8 cellular contexts compared by ENCODE assay signal in the genomic region with DNA sequence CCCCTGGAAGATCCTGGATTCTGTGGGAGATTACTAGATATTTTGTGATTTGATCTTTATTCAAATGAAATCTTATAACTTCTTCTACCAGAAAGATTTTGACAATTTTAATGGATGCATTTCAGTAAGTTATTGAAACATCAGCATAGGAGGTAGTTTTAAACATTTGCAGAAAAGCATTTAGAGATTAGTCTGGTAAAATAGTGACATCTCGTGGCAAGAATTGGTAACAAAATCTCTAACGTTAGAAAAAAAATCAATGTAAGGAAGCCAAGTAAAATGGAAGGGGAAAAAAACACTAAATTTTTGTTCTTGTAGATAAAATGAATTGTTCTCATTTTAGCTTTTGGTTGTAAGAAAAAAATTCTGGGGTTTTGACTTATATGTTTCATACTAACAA.
DNase-seq lines count a peak whose midpoint lies in the region; ATAC-seq and TF ChIP-seq lines count a peak whose summit lies in the region.

No MANE protein-coding gene starts in this region.

- no peaks in the 10 kb centered on the region for H3K36me3 ChIP-seq in DOHH2 (ENCODE audit: control insufficient read depth, low read length)

- POLR2A ChIA-PET in activated CD4-positive, alpha-beta T cell treated with anti-CD3 and anti-CD28 coated beads for 36 hours (lab: Charles Lee), result no interaction called here

- no peaks in the 10 kb centered on the region for H4K20me1 ChIP-seq in DOHH2 (ENCODE audit: control insufficient read depth, insufficient read depth, low read depth, low read length)

- H3K4me3 ChIP-seq in DOHH2 (ENCODE audit: low read length), result no peak overlapping the region

- H3K27me3 Mint-ChIP-seq in activated CD4-positive, alpha-beta T cell treated with anti-CD3 and anti-CD28 coated beads for 36 hours, result peaks cover 4% of the 10 kb centered on the region
- H3K27me3 Mint-ChIP-seq in T-helper 2 cell treated with Interferon-gamma antibody and Interleukin-4, amounts not matched to agents 5 μg/mL and 100 μg/mL, for 36 hours (ENCODE audit: low read depth), result no peaks in the 10 kb centered on the region

- TF ChIP-seq CTCF in DOHH2 (IDR thresholded peaks at IDR 0.05; ENCODE audit: low read depth, low read length, poor library complexity, severe bottlenecking), result peak; percentile 42

- intact Hi-C loops in activated CD4-positive, alpha-beta T cell treated with anti-CD3 and anti-CD28 coated beads for 36 hours (cut with DNase I, micrococcal nuclease), result loop anchor here (1.0 to 5.0 kb wide), 3 partner anchors 230 to 362 kb away; no protein-coding TSS in a partner anchor

- DNase-seq in LoVo (ENCODE audit: low spot score), result peak; percentile 24
- peak; percentile 5 for DNase-seq in amniotic stem cell (lab: John Stamatoyannopoulos, UW)
- DNase-seq in lung microvascular endothelial cell (ENCODE audit: low read depth in 2 of 2), result peak; percentile 22 to 54
- DNase-seq in activated CD4-positive, alpha-beta T cell treated with anti-CD3 and anti-CD28 coated beads for 36 hours, result no peak
- no peak for DNase-seq in T-helper 2 cell treated with Interferon-gamma antibody and Interleukin-4, amounts not matched to agents 5 μg/mL and 100 μg/mL, for 36 hours (ENCODE audit: low spot score)
- DNase-seq in NK-92 (lab: John Stamatoyannopoulos, UW; ENCODE audit: unreplicated experiment), result no peak
- no peak for DNase-seq in NCI-H1436 (lab: John Stamatoyannopoulos, UW)

- H3K4me2 ChIP-seq in DOHH2 (ENCODE audit: low read length), result no peak overlapping the region

- no peaks in the 10 kb centered on the region for H3K9me3 ChIP-seq in DOHH2 (ENCODE audit: control insufficient read depth, insufficient read depth, low read length)

- H3K4me3 Mint-ChIP-seq in activated CD4-positive, alpha-beta T cell treated with anti-CD3 and anti-CD28 coated beads for 36 hours, result no peak overlapping the region
- H3K4me3 Mint-ChIP-seq in T-helper 2 cell treated with Interferon-gamma antibody and Interleukin-4, amounts not matched to agents 5 μg/mL and 100 μg/mL, for 36 hours, result no peak overlapping the region

- no peaks in the 10 kb centered on the region for H3K4me1 ChIP-seq in DOHH2 (ENCODE audit: control insufficient read depth, low read length)

- H3K9me2 ChIP-seq in DOHH2 (replicated peaks; ENCODE audit: control insufficient read depth, low read length), result no peaks in the 10 kb centered on the region

- no peaks in the 10 kb centered on the region for H3F3A ChIP-seq in DOHH2 (ENCODE audit: control insufficient read depth, insufficient read depth)

- no peak for ATAC-seq in activated CD4-positive, alpha-beta T cell treated with anti-CD3 and anti-CD28 coated beads for 36 hours

- H3K27ac ChIP-seq in DOHH2 (ENCODE audit: low read depth, low read length), result no peak overlapping the region

- H3K27ac Mint-ChIP-seq in activated CD4-positive, alpha-beta T cell treated with anti-CD3 and anti-CD28 coated beads for 36 hours, result no peak overlapping the region
- H3K27ac Mint-ChIP-seq in T-helper 2 cell treated with Interferon-gamma antibody and Interleukin-4, amounts not matched to agents 5 μg/mL and 100 μg/mL, for 36 hours, result no peak overlapping the region

- no peaks in the 10 kb centered on the region for H3K36me3 Mint-ChIP-seq in activated CD4-positive, alpha-beta T cell treated with anti-CD3 and anti-CD28 coated beads for 36 hours (ENCODE audit: low read depth)
- no peaks in the 10 kb centered on the region for H3K36me3 Mint-ChIP-seq in T-helper 2 cell treated with Interferon-gamma antibody and Interleukin-4, amounts not matched to agents 5 μg/mL and 100 μg/mL, for 36 hours (ENCODE audit: low read depth)

- H3K9me3 Mint-ChIP-seq in activated CD4-positive, alpha-beta T cell treated with anti-CD3 and anti-CD28 coated beads for 36 hours (ENCODE audit: low read depth), result no peaks in the 10 kb centered on the region
- no peaks in the 10 kb centered on the region for H3K9me3 Mint-ChIP-seq in T-helper 2 cell treated with Interferon-gamma antibody and Interleukin-4, amounts not matched to agents 5 μg/mL and 100 μg/mL, for 36 hours

- CTCF ChIA-PET in activated CD4-positive, alpha-beta T cell treated with anti-CD3 and anti-CD28 coated beads for 36 hours (lab: Charles Lee), result interaction anchor here (1.0 kb wide), 2 partner anchors 8 to 11 kb away, joined by 3 to 5 read pairs; no protein-coding TSS in a partner anchor

- no peaks in the 10 kb centered on the region for H3K79me2 ChIP-seq in DOHH2 (ENCODE audit: control insufficient read depth, low read length)

- no peaks in the 10 kb centered on the region for H3K4me1 Mint-ChIP-seq in activated CD4-positive, alpha-beta T cell treated with anti-CD3 and anti-CD28 coated beads for 36 hours
- H3K4me1 Mint-ChIP-seq in T-helper 2 cell treated with Interferon-gamma antibody and Interleukin-4, amounts not matched to agents 5 μg/mL and 100 μg/mL, for 36 hours (ENCODE audit: low read depth), result no peaks in the 10 kb centered on the region

- H3K27me3 ChIP-seq in DOHH2 (ENCODE audit: control insufficient read depth, low read length), result peaks cover 5% of the 10 kb centered on the region; the same call in 1 of the 2 replicates

Comparison
In these comparisons a context has a peak if more than half of its experiments do, and no peak if none do; other contexts are left out.
1. DNase-seq: peak in LoVo (single experiment), amniotic stem cell (single experiment) and lung microvascular endothelial cell (2 of 2); none in activated CD4-positive, alpha-beta T cell treated with anti-CD3 and anti-CD28 coated beads for 36 hours (single experiment), T-helper 2 cell treated with Interferon-gamma antibody and Interleukin-4, amounts not matched to agents 5 μg/mL and 100 μg/mL, for 36 hours (single experiment), NK-92 (single experiment) and NCI-H1436 (single experiment).